In genomic region chr9:126631254-126631653, GRCh38 we compare ENCODE assay signal across 1 cellular context.
TF ChIP-seq lines count a peak whose summit lies in the region.

No MANE protein-coding gene starts in this region.

TF ChIP-seq in HepG2, 621 proteins besides CTCF, POLR2A, EP300 and RAD21:
- TF ChIP-seq CEBPB (IDR thresholded peaks at IDR 0.05; ENCODE audit: borderline replicate concordance, low read depth, low read length) (no peak), TBX2 (CRISPR knock-in tag; IDR thresholded peaks at IDR 0.05; ENCODE audit: borderline replicate concordance) (no peak), NFAT5 (CRISPR knock-in tag; IDR thresholded peaks at IDR 0.05) (no peak), PRDM4 (CRISPR knock-in tag; IDR thresholded peaks at IDR 0.05; ENCODE audit: borderline replicate concordance) (no peak), ZNF496 (CRISPR knock-in tag; IDR thresholded peaks at IDR 0.05; ENCODE audit: insufficient replicate concordance) (no peak), ZNF333 (CRISPR knock-in tag; IDR thresholded peaks at IDR 0.05; ENCODE audit: borderline replicate concordance) (no peak), ASH2L (IDR thresholded peaks at IDR 0.05; ENCODE audit: insufficient read length, low read depth, low read length) (no peak), THYN1 (CRISPR knock-in tag; IDR thresholded peaks at IDR 0.05; ENCODE audit: borderline replicate concordance, low read depth) (no peak), ZNF564 (CRISPR knock-in tag; IDR thresholded peaks at IDR 0.05) (no peak), TOPORS (CRISPR knock-in tag; IDR thresholded peaks at IDR 0.05) (no peak), HNRNPH1 (optimal IDR thresholded peaks at IDR 0.05; ENCODE audit: low read depth, low read length) (no peak), ZNF431 (CRISPR knock-in tag; IDR thresholded peaks at IDR 0.05; ENCODE audit: borderline replicate concordance, low read depth) (no peak)
- TF ChIP-seq, protein P1, sequence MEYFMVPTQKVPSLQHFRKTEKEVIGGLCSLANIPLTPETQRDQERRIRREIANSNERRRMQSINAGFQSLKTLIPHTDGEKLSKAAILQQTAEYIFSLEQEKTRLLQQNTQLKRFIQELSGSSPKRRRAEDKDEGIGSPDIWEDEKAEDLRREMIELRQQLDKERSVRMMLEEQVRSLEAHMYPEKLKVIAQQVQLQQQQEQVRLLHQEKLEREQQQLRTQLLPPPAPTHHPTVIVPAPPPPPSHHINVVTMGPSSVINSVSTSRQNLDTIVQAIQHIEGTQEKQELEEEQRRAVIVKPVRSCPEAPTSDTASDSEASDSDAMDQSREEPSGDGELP (IDR thresholded peaks at IDR 0.05; ENCODE audit: borderline replicate concordance, low read depth): no peak
